In genomic region chr2:146730882-146731281, GRCh38 we compare ENCODE assay signal across 23 cellular contexts.
"Had no signal": no experiment of that assay in that cellular context is flagged by ENCODE, and none has a peak within 500 bp of the region (broad histone marks: within the 10 kb centered on the region; RNA-seq: fewer than 3 reads in every experiment).

No MANE protein-coding gene starts in this region.

- H3K4me3 Mint-ChIP-seq: activated naive CD8-positive, alpha-beta T cell treated with anti-CD3 and anti-CD28 coated beads, Interleukin-2, amount 10 ng/mL, durations not matched to agents 7 days and 5 days; activated T-cell treated with anti-CD3 and anti-CD28 coated beads, Interleukin-2, amount 50 U/mL, for 4 hours; dendritic cell treated with granulocyte-macrophage colony-stimulating factor and Interleukin-4, amounts not matched to agents 40 ng/mL and 50 ng/mL, for 4 days; natural killer cell had no signal

- H3K27me3 Mint-ChIP-seq: activated naive CD8-positive, alpha-beta T cell treated with anti-CD3 and anti-CD28 coated beads, Interleukin-2, amount 10 ng/mL, durations not matched to agents 7 days and 5 days; dendritic cell treated with granulocyte-macrophage colony-stimulating factor and Interleukin-4, amounts not matched to agents 40 ng/mL and 50 ng/mL, for 4 days had no signal

- H3K27me3 ChIP-seq: hepatocyte, ovary, tibial artery had no signal

- H3K4me1 ChIP-seq: left ventricle myocardium inferior, prostate gland, tibial artery had no signal

- H3K27ac ChIP-seq: hepatocyte, left ventricle myocardium inferior, ovary, prostate gland, tibial artery had no signal

- H3K9me3 ChIP-seq: left ventricle myocardium inferior, ovary, prostate gland, tibial artery had no signal

- H3K4me3 ChIP-seq: hepatocyte, left ventricle myocardium inferior, ovary, prostate gland, tibial artery had no signal

- DNase-seq: activated CD4-positive, alpha-beta T cell treated with anti-CD3 and anti-CD28 coated beads for 1 hour; activated CD8-positive, alpha-beta memory T cell treated with anti-CD3 and anti-CD28 coated beads for 24 hours; activated CD8-positive, alpha-beta memory T cell treated with anti-CD3 and anti-CD28 coated beads, Interleukin-2, amount 50 U/mL, for 48 hours; activated naive CD4-positive, alpha-beta T cell treated with Interleukin-2 at 50 U/mL for 16 hours; activated naive CD8-positive, alpha-beta T cell treated with anti-CD3 and anti-CD28 coated beads, Interleukin-2, amount 10 ng/mL, durations not matched to agents 7 days and 5 days; activated T-cell treated with anti-CD3 and anti-CD28 coated beads, Interleukin-2, amount 50 U/mL, for 4 hours; amygdala; effector CD8-positive, alpha-beta T cell; erythroblast; foreskin melanocyte; left ventricle myocardium inferior; mammary epithelial cell; midbrain; natural killer cell; ovary; stimulated activated CD4-positive, alpha-beta T cell treated with anti-CD3 and anti-CD28 coated beads, Interleukin-4, amount 100 ng/mL, for 24 hours; stimulated activated naive CD8-positive, alpha-beta T cell treated with anti-CD3 and anti-CD28 coated beads, Interleukin-15, Interleukin-2, amounts not matched to agents 100 U/mL and 50 U/mL, for 24 hours; T-helper 9 cell; tibial artery had no signal

- H3K4me1 Mint-ChIP-seq: activated naive CD8-positive, alpha-beta T cell treated with anti-CD3 and anti-CD28 coated beads, Interleukin-2, amount 10 ng/mL, durations not matched to agents 7 days and 5 days; natural killer cell had no signal

- H3K36me3 ChIP-seq: left ventricle myocardium inferior, ovary, prostate gland, tibial artery had no signal

- H3K27ac Mint-ChIP-seq: activated naive CD8-positive, alpha-beta T cell treated with anti-CD3 and anti-CD28 coated beads, Interleukin-2, amount 10 ng/mL, durations not matched to agents 7 days and 5 days; activated T-helper 2 cell treated with anti-CD3 and anti-CD28 coated beads, Interferon-gamma antibody, Interleukin-2, Interleukin-4, amounts not matched to agents 10 μg/mL and 5 μg/mL and 100 μg/mL, durations not matched to agents 14 hours and 24 hours and 36 hours; dendritic cell treated with granulocyte-macrophage colony-stimulating factor and Interleukin-4, amounts not matched to agents 40 ng/mL and 50 ng/mL, for 4 days; natural killer cell had no signal

- H3K9me3 Mint-ChIP-seq: activated naive CD8-positive, alpha-beta T cell treated with anti-CD3 and anti-CD28 coated beads, Interleukin-2, amount 10 ng/mL, durations not matched to agents 7 days and 5 days; activated T-cell treated with anti-CD3 and anti-CD28 coated beads, Interleukin-2, amount 50 U/mL, for 4 hours; activated T-helper 2 cell treated with anti-CD3 and anti-CD28 coated beads, Interferon-gamma antibody, Interleukin-2, Interleukin-4, amounts not matched to agents 10 μg/mL and 5 μg/mL and 100 μg/mL, durations not matched to agents 14 hours and 24 hours and 36 hours; dendritic cell treated with granulocyte-macrophage colony-stimulating factor and Interleukin-4, amounts not matched to agents 40 ng/mL and 50 ng/mL, for 4 days had no signal

- H3K36me3 Mint-ChIP-seq: activated naive CD8-positive, alpha-beta T cell treated with anti-CD3 and anti-CD28 coated beads, Interleukin-2, amount 10 ng/mL, durations not matched to agents 7 days and 5 days; natural killer cell had no signal
